Comparison of ENCODE assay signal across 9 cellular contexts in genomic region chr9:117247271-117247670, GRCh38.
DNase-seq lines count a peak whose midpoint lies in the region; ATAC-seq, FAIRE-seq and TF ChIP-seq lines count a peak whose summit lies in the region.
"Had no signal": no experiment of that assay in that cellular context is flagged by ENCODE, and none has a peak within 500 bp of the region (broad histone marks: within the 10 kb centered on the region; RNA-seq: fewer than 3 reads in every experiment).

No MANE protein-coding gene starts in this region.

- CTCF ChIA-PET in CD8-positive, alpha-beta memory T cell (lab: Charles Lee), result no interaction called here

- H3K4me1 ChIP-seq in right lobe of liver, result no peaks in the 10 kb centered on the region
- no peaks in the 10 kb centered on the region for H3K4me1 ChIP-seq in CD8-positive, alpha-beta memory T cell (ENCODE audit: insufficient read depth, low read length)
- H3K4me1 ChIP-seq: suprapubic skin had no signal

- no peak for FAIRE-seq in GM12892 (lab: Jason Lieb, UNC)

- H3K27ac ChIP-seq in WERI-Rb-1, result no peak overlapping the region
- H3K27ac ChIP-seq in right lobe of liver, result no peak overlapping the region
- H3K27ac ChIP-seq in CD8-positive, alpha-beta memory T cell (ENCODE audit: low read depth, low read length), result no peak overlapping the region
- H3K27ac ChIP-seq: suprapubic skin had no signal

- no peak overlapping the region for H3K27ac Mint-ChIP-seq in CD8-positive, alpha-beta memory T cell

- ATAC-seq in right lobe of liver, result peak in 1 of 4 donors; percentile 47

- peaks cover 0 to 1% of the 10 kb centered on the region in 2 donors for H3K27me3 Mint-ChIP-seq in CD8-positive, alpha-beta memory T cell

- H3K9me3 ChIP-seq in WERI-Rb-1 (ENCODE audit: severe bottlenecking), result no peaks in the 10 kb centered on the region
- H3K9me3 ChIP-seq in right lobe of liver, result no peaks in the 10 kb centered on the region
- H3K9me3 ChIP-seq in CD8-positive, alpha-beta memory T cell (ENCODE audit: low read length), result no peaks in the 10 kb centered on the region
- H3K9me3 ChIP-seq: suprapubic skin had no signal

- H3K9me3 Mint-ChIP-seq in CD8-positive, alpha-beta memory T cell, result peaks cover 0 to 7% (median 5%) of the 10 kb centered on the region in 5 donors

- TF ChIP-seq CTCF in WERI-Rb-1 (IDR thresholded peaks at IDR 0.05; ENCODE audit: low read depth, low read length), result peak; percentile 71
- peak in 3 of 4 donors; percentile 27 to 40 (median 33) for TF ChIP-seq CTCF in right lobe of liver (IDR thresholded peaks at IDR 0.05)

- intact Hi-C loops in right lobe of liver (cut with DNase I), result no loop called here

- no peak overlapping the region for H3K4me3 Mint-ChIP-seq in CD8-positive, alpha-beta memory T cell

- WGBS in right lobe of liver (ENCODE audit: insufficient coverage, low coverage, low lambda C conversion rate, missing lambda C conversion rate), result 18% methylated on average over 1 of the region's 1 CpG

- H3K36me3 Mint-ChIP-seq in CD8-positive, alpha-beta memory T cell, result no peaks in the 10 kb centered on the region

- POLR2A ChIA-PET in CD8-positive, alpha-beta memory T cell (lab: Charles Lee), result no interaction called here

- H3K4me1 Mint-ChIP-seq in CD8-positive, alpha-beta memory T cell, result no peaks in the 10 kb centered on the region

- H3K27me3 ChIP-seq in WERI-Rb-1 (ENCODE audit: insufficient read depth, low read depth, severe bottlenecking), result no peaks in the 10 kb centered on the region
- no peaks in the 10 kb centered on the region for H3K27me3 ChIP-seq in right lobe of liver
- no peaks in the 10 kb centered on the region for H3K27me3 ChIP-seq in CD8-positive, alpha-beta memory T cell (ENCODE audit: insufficient read depth, low read length, poor library complexity, severe bottlenecking)
- H3K27me3 ChIP-seq: suprapubic skin had no signal

- DNase-seq in EL (peak; percentile 5), HT-29 (ENCODE audit: low spot score) (peak; percentile 9), WERI-Rb-1 (peak; percentile 69), right lobe of liver (no peak), NCI-H2107 treated with DMSO at 0.1 percent for 48 hours (lab: John Stamatoyannopoulos, UW; ENCODE audit: unreplicated experiment) (no peak), GM12892 (ENCODE audit: insufficient read length) (no peak)
- no peak for DNase-seq in stimulated activated CD4-positive, alpha-beta T cell treated with anti-CD3 and anti-CD28 coated beads, Interleukin-2, amount 100 ng/mL, for 24 hours
- no peak for DNase-seq in CD8-positive, alpha-beta memory T cell

- TF ChIP-seq POLR2A in right lobe of liver (IDR thresholded peaks at IDR 0.05), result no peak
- no peak for TF ChIP-seq POLR2A in GM12892 (IDR thresholded peaks at IDR 0.05; ENCODE audit: low read depth, low read length)

- H3K4me3 ChIP-seq in WERI-Rb-1 (ENCODE audit: low read depth, low read length) (no peak overlapping the region), right lobe of liver (no peak overlapping the region)
- H3K4me3 ChIP-seq in CD8-positive, alpha-beta memory T cell (ENCODE audit: low read length), result no peak overlapping the region
- H3K4me3 ChIP-seq: suprapubic skin had no signal

- H3K36me3 ChIP-seq in WERI-Rb-1 (peaks cover 17% of the 10 kb centered on the region), right lobe of liver (no peaks in the 10 kb centered on the region)
- H3K36me3 ChIP-seq in CD8-positive, alpha-beta memory T cell (ENCODE audit: insufficient read depth, low read length), result no peaks in the 10 kb centered on the region
- H3K36me3 ChIP-seq: suprapubic skin had no signal

Comparison
In these comparisons a context has a peak if more than half of its experiments do, and no peak if none do; other contexts are left out.
1. DNase-seq: peak in EL (single experiment), HT-29 (single experiment) and WERI-Rb-1 (single experiment); none in right lobe of liver (0 of 3), NCI-H2107 treated with DMSO at 0.1 percent for 48 hours (single experiment), stimulated activated CD4-positive, alpha-beta T cell treated with anti-CD3 and anti-CD28 coated beads, Interleukin-2, amount 100 ng/mL, for 24 hours (0 of 2), CD8-positive, alpha-beta memory T cell (0 of 5) and GM12892 (single experiment).